24 cellular contexts compared by ENCODE assay signal in the genomic region with DNA sequence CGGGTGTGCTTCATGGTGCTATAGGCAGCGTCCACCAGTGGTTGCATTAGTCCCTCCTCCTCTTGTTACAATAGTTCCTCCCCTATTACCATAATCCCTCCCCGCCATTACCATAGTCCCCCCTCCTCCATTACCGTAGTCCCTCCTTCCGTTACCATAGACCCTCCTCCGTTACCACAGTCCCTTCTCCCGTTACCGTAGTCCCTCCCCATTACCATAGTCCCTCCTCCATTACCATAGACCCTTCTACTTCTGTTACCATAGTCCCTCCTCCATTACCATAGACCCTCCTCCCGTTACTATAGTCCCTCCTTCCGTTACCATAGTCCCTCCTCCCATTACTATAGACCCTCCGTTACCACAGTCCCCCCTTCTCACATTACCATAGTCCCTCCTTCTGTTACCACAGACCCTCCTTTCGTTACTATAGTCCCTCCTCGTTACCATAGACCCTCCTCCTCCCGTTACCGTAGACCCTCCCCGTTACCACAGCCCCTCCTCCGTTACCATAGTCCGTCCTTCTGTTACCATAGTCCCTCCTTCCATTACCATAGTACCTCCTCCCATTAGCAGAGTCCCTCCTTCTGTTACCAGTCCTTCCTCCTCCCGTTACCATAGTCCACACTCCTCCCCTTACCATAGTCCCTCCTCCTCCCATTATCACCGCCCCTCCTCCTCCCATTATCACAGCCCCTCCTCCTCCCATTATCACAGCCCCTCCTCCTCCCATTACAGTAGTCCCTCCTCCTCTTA.
DNase-seq lines count a peak whose midpoint lies in the region; ATAC-seq lines count a peak whose summit lies in the region.
"Had no signal": no experiment of that assay in that cellular context is flagged by ENCODE, and none has a peak within 500 bp of the region (broad histone marks: within the 10 kb centered on the region; RNA-seq: fewer than 3 reads in every experiment).

No MANE protein-coding gene starts in this region.

- peaks cover 4% of the 10 kb centered on the region for H3K4me1 ChIP-seq in CD8-positive, alpha-beta memory T cell (ENCODE audit: insufficient read depth, low read length)
- H3K4me1 ChIP-seq in HUES6 (ENCODE audit: control insufficient read depth, insufficient read depth, low read length) = peaks cover 10% of the 10 kb centered on the region; the same call in 1 of the 2 replicates
- H3K4me1 ChIP-seq: Caco-2, right lobe of liver had no signal

- H3K36me3 Mint-ChIP-seq in CD8-positive, alpha-beta memory T cell = peaks cover 9 to 18% (median 16%) of the 10 kb centered on the region in 3 donors
- peaks cover 3% of the 10 kb centered on the region for H3K36me3 Mint-ChIP-seq in effector memory CD8-positive, alpha-beta T cell (ENCODE audit: insufficient read depth)
- peaks cover 19% of the 10 kb centered on the region for H3K36me3 Mint-ChIP-seq in memory B cell
- H3K36me3 Mint-ChIP-seq in activated CD4-positive, alpha-beta memory T cell treated with anti-CD3 and anti-CD28 coated beads, Interleukin-2, amount 10 ng/mL, durations not matched to agents 7 days and 5 days (ENCODE audit: low read depth) = peaks cover 22% of the 10 kb centered on the region
- peaks cover 20% of the 10 kb centered on the region for H3K36me3 Mint-ChIP-seq in activated CD8-positive, alpha-beta T cell treated with anti-CD3 and anti-CD28 coated beads, Interleukin-2, amount 10 ng/mL, durations not matched to agents 7 days and 5 days (ENCODE audit: low read depth)

- H3K27me3 ChIP-seq in CD8-positive, alpha-beta memory T cell (ENCODE audit: insufficient read depth, low read length, poor library complexity, severe bottlenecking) = no peaks in the 10 kb centered on the region
- no peaks in the 10 kb centered on the region for H3K27me3 ChIP-seq in HUES6 (ENCODE audit: control insufficient read depth, insufficient read depth, low read length)
- H3K27me3 ChIP-seq: neutrophil, right lobe of liver had no signal

- ATAC-seq in effector memory CD8-positive, alpha-beta T cell (replicated peaks) = no peak
- ATAC-seq in memory B cell (ENCODE audit: low read depth) = no peak
- no peak for ATAC-seq in activated CD8-positive, alpha-beta T cell treated with anti-CD3 and anti-CD28 coated beads, Interleukin-2, amount 10 ng/mL, durations not matched to agents 7 days and 5 days

- no peak overlapping the region for H3K27ac ChIP-seq in CD8-positive, alpha-beta memory T cell (ENCODE audit: low read depth, low read length)
- H3K27ac ChIP-seq in HUES6 (ENCODE audit: low read depth, low read length) = no peak overlapping the region
- H3K27ac ChIP-seq: epithelial cell of prostate, neutrophil, right lobe of liver had no signal

- no peaks in the 10 kb centered on the region for H3K27me3 Mint-ChIP-seq in CD8-positive, alpha-beta memory T cell
- no peaks in the 10 kb centered on the region for H3K27me3 Mint-ChIP-seq in effector memory CD8-positive, alpha-beta T cell
- H3K27me3 Mint-ChIP-seq in memory B cell = no peaks in the 10 kb centered on the region
- H3K27me3 Mint-ChIP-seq in activated CD4-positive, alpha-beta memory T cell treated with anti-CD3 and anti-CD28 coated beads, Interleukin-2, amount 10 ng/mL, durations not matched to agents 7 days and 5 days = no peaks in the 10 kb centered on the region
- H3K27me3 Mint-ChIP-seq in activated CD8-positive, alpha-beta T cell treated with anti-CD3 and anti-CD28 coated beads, Interleukin-2, amount 10 ng/mL, durations not matched to agents 7 days and 5 days (ENCODE audit: low read depth) = no peaks in the 10 kb centered on the region
- H3K27me3 Mint-ChIP-seq: IgD-negative memory B cell had no signal

- peak overlapping the region in 6 of 8 donors; percentile 17 to 52 (median 32) for H3K27ac Mint-ChIP-seq in CD8-positive, alpha-beta memory T cell
- peak overlapping the region; percentile 3 to 67 for H3K27ac Mint-ChIP-seq in effector memory CD8-positive, alpha-beta T cell
- H3K27ac Mint-ChIP-seq in memory B cell = peak overlapping the region; percentile 33
- no peak overlapping the region for H3K27ac Mint-ChIP-seq in activated CD4-positive, alpha-beta memory T cell treated with anti-CD3 and anti-CD28 coated beads, Interleukin-2, amount 10 ng/mL, durations not matched to agents 7 days and 5 days
- H3K27ac Mint-ChIP-seq in activated CD8-positive, alpha-beta T cell treated with anti-CD3 and anti-CD28 coated beads, Interleukin-2, amount 10 ng/mL, durations not matched to agents 7 days and 5 days = no peak overlapping the region
- H3K27ac Mint-ChIP-seq: IgD-negative memory B cell, mesothelial cell of epicardium had no signal

- no peak overlapping the region for H3K9ac ChIP-seq in HUES6 (ENCODE audit: low read length)

- H3K4me3 ChIP-seq in CD8-positive, alpha-beta memory T cell (ENCODE audit: low read length) = no peak overlapping the region
- peak overlapping the region; percentile 48 for H3K4me3 ChIP-seq in HUES6 (ENCODE audit: low read depth, low read length)
- H3K4me3 ChIP-seq: right lobe of liver had no signal

- no peaks in the 10 kb centered on the region for H3K9me3 ChIP-seq in CD8-positive, alpha-beta memory T cell (ENCODE audit: low read length)
- H3K9me3 ChIP-seq in HUES6 (ENCODE audit: control insufficient read depth, insufficient read depth, low read depth, low read length) = no peaks in the 10 kb centered on the region
- H3K9me3 ChIP-seq: Caco-2, neutrophil, right lobe of liver had no signal

- no peaks in the 10 kb centered on the region for H3K36me3 ChIP-seq in CD8-positive, alpha-beta memory T cell (ENCODE audit: insufficient read depth, low read length)
- no peaks in the 10 kb centered on the region for H3K36me3 ChIP-seq in HUES6 (ENCODE audit: control insufficient read depth, insufficient read depth, low read length)
- H3K36me3 ChIP-seq: right lobe of liver had no signal

- peak overlapping the region in 1 of 7 donors; percentile 45 for H3K4me3 Mint-ChIP-seq in CD8-positive, alpha-beta memory T cell
- no peak overlapping the region for H3K4me3 Mint-ChIP-seq in effector memory CD8-positive, alpha-beta T cell
- H3K4me3 Mint-ChIP-seq in memory B cell = no peak overlapping the region
- no peak overlapping the region for H3K4me3 Mint-ChIP-seq in activated CD4-positive, alpha-beta memory T cell treated with anti-CD3 and anti-CD28 coated beads, Interleukin-2, amount 10 ng/mL, durations not matched to agents 7 days and 5 days
- no peak overlapping the region for H3K4me3 Mint-ChIP-seq in activated CD8-positive, alpha-beta T cell treated with anti-CD3 and anti-CD28 coated beads, Interleukin-2, amount 10 ng/mL, durations not matched to agents 7 days and 5 days
- H3K4me3 Mint-ChIP-seq: mesothelial cell of epicardium had no signal

- no peak for DNase-seq in CD8-positive, alpha-beta memory T cell
- no peak for DNase-seq in effector memory CD8-positive, alpha-beta T cell
- no peak for DNase-seq in memory B cell (ENCODE audit: low spot score in 2 of 2)
- DNase-seq in stimulated activated CD4-positive, alpha-beta T cell treated with anti-CD3 and anti-CD28 coated beads, Interleukin-4, amount 100 ng/mL, for 4 hours = no peak
- no peak for DNase-seq in activated CD4-positive, alpha-beta memory T cell treated with anti-CD3 and anti-CD28 coated beads, Interleukin-2, amount 10 ng/mL, durations not matched to agents 7 days and 5 days
- no peak for DNase-seq in Ammon's horn (ENCODE audit: low spot score)
- no peak for DNase-seq in activated CD8-positive, alpha-beta T cell treated with anti-CD3 and anti-CD28 coated beads, Interleukin-2, amount 10 ng/mL, durations not matched to agents 7 days and 5 days
- DNase-seq: activated CD4-positive, alpha-beta T cell treated with anti-CD3 and anti-CD28 coated beads for 1 hour; activated effector memory CD4-positive, alpha-beta T cell treated with anti-CD3 and anti-CD28 coated beads, Interleukin-2, amount 50 U/mL, for 16 hours; amygdala; Caco-2; cortex of kidney; GDM1; kidney; NCI-H2029 treated with DMSO at 0.1 percent for 48 hours; NCI-H82; right lobe of liver; stimulated activated CD4-positive, alpha-beta T cell treated with anti-CD3 and anti-CD28 coated beads, Interleukin-2, amount 100 ng/mL, for 24 hours; T1000 had no signal

- peaks cover 0 to 3% (median 0%) of the 10 kb centered on the region in 5 donors for H3K9me3 Mint-ChIP-seq in CD8-positive, alpha-beta memory T cell
- no peaks in the 10 kb centered on the region for H3K9me3 Mint-ChIP-seq in effector memory CD8-positive, alpha-beta T cell
- H3K9me3 Mint-ChIP-seq in memory B cell = no peaks in the 10 kb centered on the region
- H3K9me3 Mint-ChIP-seq in activated CD4-positive, alpha-beta memory T cell treated with anti-CD3 and anti-CD28 coated beads, Interleukin-2, amount 10 ng/mL, durations not matched to agents 7 days and 5 days = no peaks in the 10 kb centered on the region
- peaks cover 5% of the 10 kb centered on the region for H3K9me3 Mint-ChIP-seq in activated CD8-positive, alpha-beta T cell treated with anti-CD3 and anti-CD28 coated beads, Interleukin-2, amount 10 ng/mL, durations not matched to agents 7 days and 5 days (ENCODE audit: insufficient read depth)
- H3K9me3 Mint-ChIP-seq: IgD-negative memory B cell had no signal

- peaks cover 8 to 25% (median 16%) of the 10 kb centered on the region in 3 donors for H3K4me1 Mint-ChIP-seq in CD8-positive, alpha-beta memory T cell
- peaks cover 12 to 15% of the 10 kb centered on the region in 2 donors for H3K4me1 Mint-ChIP-seq in effector memory CD8-positive, alpha-beta T cell (ENCODE audit: low read depth in 2 of 2)
- peaks cover 6% of the 10 kb centered on the region for H3K4me1 Mint-ChIP-seq in memory B cell
- peaks cover 14% of the 10 kb centered on the region for H3K4me1 Mint-ChIP-seq in activated CD4-positive, alpha-beta memory T cell treated with anti-CD3 and anti-CD28 coated beads, Interleukin-2, amount 10 ng/mL, durations not matched to agents 7 days and 5 days
- peaks cover 11% of the 10 kb centered on the region for H3K4me1 Mint-ChIP-seq in activated CD8-positive, alpha-beta T cell treated with anti-CD3 and anti-CD28 coated beads, Interleukin-2, amount 10 ng/mL, durations not matched to agents 7 days and 5 days (ENCODE audit: low read depth)
- H3K4me1 Mint-ChIP-seq: IgD-negative memory B cell, mesothelial cell of epicardium had no signal

- POLR2A ChIA-PET in CD8-positive, alpha-beta memory T cell (lab: Charles Lee) = no interaction called here
- POLR2A ChIA-PET in activated CD4-positive, alpha-beta memory T cell treated with anti-CD3 and anti-CD28 coated beads, Interleukin-2, amount 10 ng/mL, durations not matched to agents 7 days and 5 days (lab: Charles Lee) = no interaction called here
- POLR2A ChIA-PET in activated CD8-positive, alpha-beta T cell treated with anti-CD3 and anti-CD28 coated beads, Interleukin-2, amount 10 ng/mL, durations not matched to agents 7 days and 5 days (lab: Charles Lee) = no interaction called here

- CTCF ChIA-PET in CD8-positive, alpha-beta memory T cell (lab: Charles Lee) = no interaction called here
- CTCF ChIA-PET in activated CD4-positive, alpha-beta memory T cell treated with anti-CD3 and anti-CD28 coated beads, Interleukin-2, amount 10 ng/mL, durations not matched to agents 7 days and 5 days (lab: Charles Lee) = no interaction called here
- CTCF ChIA-PET in activated CD8-positive, alpha-beta T cell treated with anti-CD3 and anti-CD28 coated beads, Interleukin-2, amount 10 ng/mL, durations not matched to agents 7 days and 5 days (lab: Charles Lee) = no interaction called here

Comparison
In these comparisons a context has a peak if more than half of its experiments do, and no peak if none do; other contexts are left out.
1. H3K27ac Mint-ChIP-seq: peak in CD8-positive, alpha-beta memory T cell (6 of 8), effector memory CD8-positive, alpha-beta T cell (2 of 2) and memory B cell (single experiment); none in activated CD4-positive, alpha-beta memory T cell treated with anti-CD3 and anti-CD28 coated beads, Interleukin-2, amount 10 ng/mL, durations not matched to agents 7 days and 5 days (single experiment) and activated CD8-positive, alpha-beta T cell treated with anti-CD3 and anti-CD28 coated beads, Interleukin-2, amount 10 ng/mL, durations not matched to agents 7 days and 5 days (single experiment).